In genomic region chr12:74889563-74890236, GRCh38 we compare ENCODE assay signal across 9 cellular contexts.
DNase-seq lines count a peak whose midpoint lies in the region; ATAC-seq and TF ChIP-seq lines count a peak whose summit lies in the region.
"Had no signal": no experiment of that assay in that cellular context is flagged by ENCODE, and none has a peak within 500 bp of the region (broad histone marks: within the 10 kb centered on the region; RNA-seq: fewer than 3 reads in every experiment).

No MANE protein-coding gene starts in this region.

- ATAC-seq in GM21825 (IDR thresholded peaks at IDR 0.05; ENCODE audit: unreplicated experiment), result peak; percentile 55

- no peak for TF ChIP-seq CTCF in fibroblast of villous mesenchyme (IDR thresholded peaks at IDR 0.05; ENCODE audit: insufficient read depth, low read depth, low read length)

- H3K4me3 ChIP-seq in fibroblast of villous mesenchyme (ENCODE audit: low read depth, low read length), result no peak overlapping the region
- H3K4me3 ChIP-seq: right lobe of liver had no signal

- peak; percentile 34 for DNase-seq in Daoy (ENCODE audit: low read depth)
- DNase-seq in HT-29 (ENCODE audit: low spot score), result peak; percentile 85
- DNase-seq in fibroblast of villous mesenchyme (ENCODE audit: low read depth), result peak; percentile 44
- no peak for DNase-seq in NCI-H2081 (lab: John Stamatoyannopoulos, UW)
- DNase-seq in 8988T, result no peak
- DNase-seq in NCI-H1048 (lab: John Stamatoyannopoulos, UW), result no peak
- no peak for DNase-seq in NCI-H2171 treated with DMSO at 0.1 percent for 48 hours (lab: John Stamatoyannopoulos, UW)
- DNase-seq: right lobe of liver had no signal

Comparison
In these comparisons a context has a peak if more than half of its experiments do, and no peak if none do; other contexts are left out.
1. DNase-seq: peak in Daoy (single experiment), HT-29 (single experiment) and fibroblast of villous mesenchyme (single experiment); none in NCI-H2081 (0 of 2), 8988T (single experiment), NCI-H1048 (single experiment) and NCI-H2171 treated with DMSO at 0.1 percent for 48 hours (single experiment).